16 cellular contexts compared by ENCODE assay signal in the genomic region with DNA sequence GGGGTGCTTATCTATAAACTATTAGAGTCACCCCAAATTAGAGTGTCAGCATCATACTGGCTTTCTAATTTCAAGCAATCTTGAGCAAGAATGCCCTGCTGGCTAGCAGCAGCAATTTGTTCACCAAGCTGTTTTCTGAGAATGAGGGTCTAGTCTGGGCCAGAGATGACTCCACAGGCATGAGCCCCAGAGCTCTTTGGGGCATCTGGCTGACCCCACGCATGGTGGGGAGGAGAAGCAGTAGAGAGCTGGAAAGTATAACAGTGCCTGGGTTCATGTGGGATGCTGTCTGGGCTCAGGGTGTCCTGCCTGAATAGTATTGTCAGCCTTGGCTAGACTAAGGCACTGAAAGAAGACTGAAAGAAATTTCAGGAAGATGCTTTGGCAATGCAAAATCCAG.
DNase-seq lines count a peak whose midpoint lies in the region; ATAC-seq and TF ChIP-seq lines count a peak whose summit lies in the region.
"Had no signal": no experiment of that assay in that cellular context is flagged by ENCODE, and none has a peak within 500 bp of the region (broad histone marks: within the 10 kb centered on the region; RNA-seq: fewer than 3 reads in every experiment).

No MANE protein-coding gene starts in this region.

- H3K27ac ChIP-seq in adrenal gland (peak overlapping the region in 1 of 5 donors; percentile 27), ovary (no peak overlapping the region), tibial artery (no peak overlapping the region), hepatocyte (no peak overlapping the region)
- H3K27ac ChIP-seq: 22Rv1, A549, C4-2B had no signal

- H3K27ac Mint-ChIP-seq in activated naive CD4-positive, alpha-beta T cell treated with anti-CD3 and anti-CD28 coated beads, Interleukin-2, amount 10 ng/mL, durations not matched to agents 7 days and 5 days, result no peak overlapping the region
- H3K27ac Mint-ChIP-seq: CD4-positive, alpha-beta T cell; H9 had no signal

- TF ChIP-seq POLR2A in adrenal gland (IDR thresholded peaks at IDR 0.05) (no peak), ovary (IDR thresholded peaks at IDR 0.05) (no peak)

- DNase-seq in Right ventricle myocardium superior, result peak; percentile 38
- no peak for DNase-seq in left ventricle myocardium superior
- DNase-seq in adrenal gland, result peak in 4 of 7 donors; percentile 3 to 51 (median 13)
- DNase-seq in ovary, result peak; percentile 26 to 59 (median 27)
- peak; percentile 38 to 76 for DNase-seq in tibial artery
- no peak for DNase-seq in hepatocyte (ENCODE audit: low spot score)
- DNase-seq in activated CD4-positive, alpha-beta T cell treated with anti-CD3 and anti-CD28 coated beads, Interleukin-2, amount 50 U/mL, for 1 hour, result no peak
- DNase-seq in activated naive CD4-positive, alpha-beta T cell treated with anti-CD3 and anti-CD28 coated beads, Interleukin-2, amount 10 ng/mL, durations not matched to agents 7 days and 5 days, result no peak
- DNase-seq: AML-193; CD4-positive, alpha-beta T cell; DMS79 treated with DMSO at 0.1 percent for 48 hours; GF-D8; H9 had no signal

- H3K4me3 Mint-ChIP-seq in activated naive CD4-positive, alpha-beta T cell treated with anti-CD3 and anti-CD28 coated beads, Interleukin-2, amount 10 ng/mL, durations not matched to agents 7 days and 5 days, result no peak overlapping the region
- H3K4me3 Mint-ChIP-seq: CD4-positive, alpha-beta T cell; H9 had no signal

- TF ChIP-seq CTCF in adrenal gland (IDR thresholded peaks at IDR 0.05), result no peak
- no peak for TF ChIP-seq CTCF in ovary (IDR thresholded peaks at IDR 0.05)
- no peak for TF ChIP-seq CTCF in tibial artery (IDR thresholded peaks at IDR 0.05)
- TF ChIP-seq CTCF in hepatocyte (IDR thresholded peaks at IDR 0.05; ENCODE audit: poor library complexity), result no peak

- H3K9me3 Mint-ChIP-seq in activated naive CD4-positive, alpha-beta T cell treated with anti-CD3 and anti-CD28 coated beads, Interleukin-2, amount 10 ng/mL, durations not matched to agents 7 days and 5 days, result no peaks in the 10 kb centered on the region
- H3K9me3 Mint-ChIP-seq: H9 had no signal

- no peaks in the 10 kb centered on the region for H3K36me3 Mint-ChIP-seq in activated naive CD4-positive, alpha-beta T cell treated with anti-CD3 and anti-CD28 coated beads, Interleukin-2, amount 10 ng/mL, durations not matched to agents 7 days and 5 days

- H3K27me3 Mint-ChIP-seq in activated naive CD4-positive, alpha-beta T cell treated with anti-CD3 and anti-CD28 coated beads, Interleukin-2, amount 10 ng/mL, durations not matched to agents 7 days and 5 days, result no peaks in the 10 kb centered on the region
- H3K27me3 Mint-ChIP-seq: CD4-positive, alpha-beta T cell had no signal

- H3K36me3 ChIP-seq in adrenal gland (replicated peaks in 1 of 2), result no peaks in the 10 kb centered on the region
- H3K36me3 ChIP-seq in ovary, result no peaks in the 10 kb centered on the region
- no peaks in the 10 kb centered on the region for H3K36me3 ChIP-seq in tibial artery
- no peaks in the 10 kb centered on the region for H3K36me3 ChIP-seq in hepatocyte (replicated peaks; ENCODE audit: insufficient read depth, low read depth)

- no peaks in the 10 kb centered on the region for H3K79me2 ChIP-seq in hepatocyte

- H4K20me1 ChIP-seq in hepatocyte (ENCODE audit: insufficient read depth, poor library complexity, severe bottlenecking), result no peaks in the 10 kb centered on the region

- CTCF ChIA-PET in activated naive CD4-positive, alpha-beta T cell treated with anti-CD3 and anti-CD28 coated beads, Interleukin-2, amount 10 ng/mL, durations not matched to agents 7 days and 5 days (lab: Charles Lee), result no interaction called here

- ATAC-seq in Right ventricle myocardium superior (ENCODE audit: poor library complexity), result no peak
- no peak for ATAC-seq in left ventricle myocardium superior
- ATAC-seq: A549 had no signal

- H3K9me2 ChIP-seq in hepatocyte (replicated peaks; ENCODE audit: insufficient read depth), result no peaks in the 10 kb centered on the region

- no peak overlapping the region for H3K4me2 ChIP-seq in hepatocyte
- H3K4me2 ChIP-seq: A549 had no signal

- intact Hi-C loops in Right ventricle myocardium superior (cut with DNase I), result no loop called here
- intact Hi-C loops in left ventricle myocardium superior (cut with micrococcal nuclease), result no loop called here
- intact Hi-C loops in adrenal gland (cut with DNase I), result no loop called here
- intact Hi-C loops in ovary (cut with DNase I), result no loop called here
- intact Hi-C loops in tibial artery (cut with DNase I; ENCODE audit: low total_unique reads), result no loop called here

- no peak overlapping the region for H2AFZ ChIP-seq in hepatocyte

- no peaks in the 10 kb centered on the region for H3K4me1 Mint-ChIP-seq in activated naive CD4-positive, alpha-beta T cell treated with anti-CD3 and anti-CD28 coated beads, Interleukin-2, amount 10 ng/mL, durations not matched to agents 7 days and 5 days
- H3K4me1 Mint-ChIP-seq: H9 had no signal

- whole genome bisulfite sequencing in adrenal gland, 4 donors, result 58 to 85% (median 79%) methylated on average over 1 of the region's 1 CpG; no CpG with 5 or more reads in 1 of the 4 donors
- 75 to 83% (median 82%) methylated on average over 1 of the region's 1 CpG for WGBS in ovary, 3 donors
- 86% methylated on average over 1 of the region's 1 CpG for WGBS in hepatocyte (ENCODE audit: low lambda C conversion rate, missing lambda C conversion rate)

- no peak for TF ChIP-seq EP300 in ovary (IDR thresholded peaks at IDR 0.05)

- no peaks in the 10 kb centered on the region for H3K9me3 ChIP-seq in adrenal gland (replicated peaks in 1 of 3)
- no peaks in the 10 kb centered on the region for H3K9me3 ChIP-seq in ovary
- no peaks in the 10 kb centered on the region for H3K9me3 ChIP-seq in tibial artery
- H3K9me3 ChIP-seq in hepatocyte (ENCODE audit: low read depth), result no peaks in the 10 kb centered on the region
- H3K9me3 ChIP-seq: A549 had no signal

- H3K4me1 ChIP-seq in adrenal gland (replicated peaks in 1 of 2) (no peaks in the 10 kb centered on the region), ovary (ENCODE audit: insufficient read depth) (peaks cover 8% of the 10 kb centered on the region), tibial artery (peaks cover 0 to 22% (median 5%) of the 10 kb centered on the region in 4 donors), hepatocyte (ENCODE audit: insufficient read depth) (no peaks in the 10 kb centered on the region)
- H3K4me1 ChIP-seq: A549 had no signal

- H3K27me3 ChIP-seq in adrenal gland (no peaks in the 10 kb centered on the region), ovary (no peaks in the 10 kb centered on the region), tibial artery (no peaks in the 10 kb centered on the region), hepatocyte (no peaks in the 10 kb centered on the region)

- H3K4me3 ChIP-seq in adrenal gland (no peak overlapping the region), ovary (no peak overlapping the region), tibial artery (no peak overlapping the region), hepatocyte (no peak overlapping the region)
- H3K4me3 ChIP-seq: A549 had no signal

Comparison
In these comparisons a context has a peak if more than half of its experiments do, and no peak if none do; other contexts are left out.
1. DNase-seq: peak in Right ventricle myocardium superior (single experiment), adrenal gland (4 of 7), ovary (5 of 5) and tibial artery (2 of 2); none in left ventricle myocardium superior (single experiment), hepatocyte (single experiment), activated CD4-positive, alpha-beta T cell treated with anti-CD3 and anti-CD28 coated beads, Interleukin-2, amount 50 U/mL, for 1 hour (single experiment) and activated naive CD4-positive, alpha-beta T cell treated with anti-CD3 and anti-CD28 coated beads, Interleukin-2, amount 10 ng/mL, durations not matched to agents 7 days and 5 days (single experiment).